In the genomic region with DNA sequence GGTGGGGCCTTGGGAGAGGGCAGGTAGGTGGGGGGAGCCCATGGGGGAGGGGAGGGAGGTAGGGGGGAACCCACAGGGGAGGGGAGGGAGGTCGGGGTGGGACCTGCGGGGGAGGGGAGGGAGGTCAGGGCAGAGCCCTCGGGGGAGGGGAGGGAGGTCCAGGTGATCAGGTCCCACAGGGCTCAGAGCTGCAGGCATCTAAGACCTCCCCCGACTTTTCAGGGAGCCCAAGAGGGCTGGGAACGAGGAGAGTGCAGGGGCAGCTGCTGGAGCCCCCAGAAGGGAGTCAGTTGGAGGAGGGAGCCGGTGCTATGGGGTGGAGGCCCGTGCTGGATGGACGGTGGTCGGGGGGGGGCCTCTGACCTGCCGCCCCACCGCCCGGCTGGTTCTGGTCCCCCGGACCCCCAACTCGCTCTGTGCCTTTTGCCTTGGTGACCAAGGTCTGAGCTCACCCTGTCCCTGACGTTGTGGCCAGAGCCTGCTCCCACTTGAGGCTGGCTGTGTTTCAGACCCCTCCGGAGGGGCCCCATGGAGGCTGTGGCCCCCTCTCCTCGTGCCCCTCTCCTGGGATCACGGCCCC, we compare ENCODE assay signal across 7 cellular contexts.
"Had no signal": no experiment of that assay in that cellular context is flagged by ENCODE, and none has a peak within 500 bp of the region (broad histone marks: within the 10 kb centered on the region; RNA-seq: fewer than 3 reads in every experiment).

No MANE protein-coding gene starts in this region.

- H3K27ac Mint-ChIP-seq: H9, HFFc6 had no signal

- H3K9me3 Mint-ChIP-seq: H9, HFFc6 had no signal

- H3K4me3 Mint-ChIP-seq: H9, HFFc6 had no signal

- H3K4me3 ChIP-seq: K562 had no signal

- DNase-seq: GOT3, H9, HCEC 1CT, HFFc6, IMR-90, KG1 had no signal
